ENCODE assay signal across 2 cellular contexts in the genomic region with DNA sequence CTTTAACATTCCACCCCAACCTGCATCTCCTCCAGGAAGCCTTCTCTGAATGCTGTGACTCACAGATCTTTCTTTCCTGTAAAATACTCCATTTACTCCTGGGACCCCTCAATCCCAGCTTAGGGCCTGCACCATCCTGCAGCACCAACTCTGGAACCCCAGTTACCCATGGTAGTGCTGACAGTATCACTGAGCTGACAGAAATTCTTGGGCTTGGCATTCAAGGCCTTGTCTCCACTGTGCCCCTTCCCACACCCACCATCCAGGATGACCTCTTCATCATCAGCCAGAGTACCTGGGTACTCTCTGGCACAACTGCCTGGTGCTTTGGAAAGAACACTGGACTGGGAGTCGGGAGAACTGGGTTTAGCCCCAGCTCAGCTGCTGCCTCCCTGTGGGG.
A peak's percentile ranks its signal among the peaks of the same experiment; 100 is the strongest.
TF ChIP-seq lines count a peak whose summit lies in the region.

No MANE protein-coding gene starts in this region.

TF ChIP-seq in HEK293, 187 proteins besides CTCF, POLR2A, EP300 and RAD21:
- TF ChIP-seq GLI4 (tag by site-specific recombination; IDR thresholded peaks at IDR 0.05): peak; percentile 95
- no peak for TF ChIP-seq ZNF184 (tag by site-specific recombination; IDR thresholded peaks at IDR 0.05)

TF ChIP-seq in K562, 482 proteins besides CTCF, POLR2A, EP300 and RAD21:
- TF ChIP-seq ZNF586 (CRISPR knock-in tag; conservative IDR thresholded peaks at IDR 0.05) (no peak), STAT6 (CRISPR knock-in tag; IDR thresholded peaks at IDR 0.05) (no peak), FIP1L1 (IDR thresholded peaks at IDR 0.05; ENCODE audit: low read depth, low read length, poor library complexity, severe bottlenecking) (no peak), ZNF407 (IDR thresholded peaks at IDR 0.05; ENCODE audit: low read depth) (no peak), MAFK (IDR thresholded peaks at IDR 0.05; ENCODE audit: low read length) (no peak), ZKSCAN8 (CRISPR knock-in tag; IDR thresholded peaks at IDR 0.05) (no peak), ZFP36 (IDR thresholded peaks at IDR 0.05; ENCODE audit: low read depth, low read length, partially characterized antibody) (peak; percentile 14), DMBX1 (CRISPR knock-in tag; IDR thresholded peaks at IDR 0.05; ENCODE audit: borderline replicate concordance) (no peak)
- TF ChIP-seq, protein P1, sequence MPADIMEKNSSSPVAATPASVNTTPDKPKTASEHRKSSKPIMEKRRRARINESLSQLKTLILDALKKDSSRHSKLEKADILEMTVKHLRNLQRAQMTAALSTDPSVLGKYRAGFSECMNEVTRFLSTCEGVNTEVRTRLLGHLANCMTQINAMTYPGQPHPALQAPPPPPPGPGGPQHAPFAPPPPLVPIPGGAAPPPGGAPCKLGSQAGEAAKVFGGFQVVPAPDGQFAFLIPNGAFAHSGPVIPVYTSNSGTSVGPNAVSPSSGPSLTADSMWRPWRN (IDR thresholded peaks at IDR 0.05; ENCODE audit: low read depth): no peak
